In genomic region chr5:169581580-169582227, GRCh38 we compare ENCODE assay signal across 8 cellular contexts. TPM values are rescaled to one million over a fixed set of nuclear protein-coding genes. Genes with fewer than 3 reads are reported as not detected.
DNase-seq lines count a peak whose midpoint lies in the region; ATAC-seq, FAIRE-seq and TF ChIP-seq lines count a peak whose summit lies in the region.

No MANE protein-coding gene starts in this region.

- H3K79me2 ChIP-seq in trophoblast cell (ENCODE audit: control insufficient read depth, insufficient read depth, low read length, poor library complexity): peaks cover 10% of the 10 kb centered on the region

- H4K8ac ChIP-seq in trophoblast cell (ENCODE audit: low read depth, low read length): no peak overlapping the region

- intact Hi-C loops in CD14-positive monocyte (cut with micrococcal nuclease): loop anchor here (2.0 to 5.0 kb wide), 4 partner anchors 55 to 594 kb away; partner anchors contain the start of gene DOCK2 (in 2 of the 2)
- intact Hi-C loops in activated T-helper 1 cell treated with anti-CD3 and anti-CD28 coated beads, Interleukin-12 subunit alpha, Interleukin-12 subunit beta, Interleukin-2, Interleukin-4 antibody, amounts not matched to agents 30 ng/mL and 10 ng/mL and 1 ng/mL, durations not matched to agents 14 hours and 24 hours and 36 hours (cut with micrococcal nuclease): loop anchor here (1.0 to 10.0 kb wide), 11 partner anchors 134 to 1806 kb away; partner anchors contain the start of genes NPM1, RARS1 and SLIT3

- H3K27me3 Mint-ChIP-seq in CD14-positive monocyte (ENCODE audit: low read depth in 3 of 3): peaks cover 3 to 17% (median 7%) of the 10 kb centered on the region in 3 donors
- H3K27me3 Mint-ChIP-seq in activated T-helper 1 cell treated with anti-CD3 and anti-CD28 coated beads, Interleukin-12 subunit alpha, Interleukin-12 subunit beta, Interleukin-2, Interleukin-4 antibody, amounts not matched to agents 30 ng/mL and 10 ng/mL and 1 ng/mL, durations not matched to agents 14 hours and 24 hours and 36 hours (ENCODE audit: insufficient read depth): peaks cover 16% of the 10 kb centered on the region

- no peaks in the 10 kb centered on the region for H3K27me3 ChIP-seq in trophoblast cell (ENCODE audit: insufficient read depth, low read length)

- H2AK5ac ChIP-seq in trophoblast cell (ENCODE audit: low read length): no peak overlapping the region

- H3K4me1 Mint-ChIP-seq in CD14-positive monocyte: peaks cover 18% of the 10 kb centered on the region
- H3K4me1 Mint-ChIP-seq in activated T-helper 1 cell treated with anti-CD3 and anti-CD28 coated beads, Interleukin-12 subunit alpha, Interleukin-12 subunit beta, Interleukin-2, Interleukin-4 antibody, amounts not matched to agents 30 ng/mL and 10 ng/mL and 1 ng/mL, durations not matched to agents 14 hours and 24 hours and 36 hours (ENCODE audit: low read depth): peaks cover 33% of the 10 kb centered on the region

- no peaks in the 10 kb centered on the region for H3K9me3 Mint-ChIP-seq in CD14-positive monocyte
- H3K9me3 Mint-ChIP-seq in activated T-helper 1 cell treated with anti-CD3 and anti-CD28 coated beads, Interleukin-12 subunit alpha, Interleukin-12 subunit beta, Interleukin-2, Interleukin-4 antibody, amounts not matched to agents 30 ng/mL and 10 ng/mL and 1 ng/mL, durations not matched to agents 14 hours and 24 hours and 36 hours: no peaks in the 10 kb centered on the region

- H2AFZ ChIP-seq in trophoblast cell (ENCODE audit: insufficient read depth, low read length, poor library complexity): no peak overlapping the region

- H3K36me3 ChIP-seq in trophoblast cell (ENCODE audit: control insufficient read depth in 1 of 2, insufficient read depth in 2 of 2, low read length in 2 of 2): no peaks in the 10 kb centered on the region

- peaks cover 2 to 4% of the 10 kb centered on the region in 2 experiments for H3K4me1 ChIP-seq in trophoblast cell (ENCODE audit: control insufficient read depth in 1 of 2, insufficient read depth in 2 of 2, low read length in 2 of 2)

- no peak overlapping the region for H3K4me2 ChIP-seq in trophoblast cell (ENCODE audit: low read length)

- H3K14ac ChIP-seq in trophoblast cell (ENCODE audit: low read length): no peak overlapping the region

- H3K4ac ChIP-seq in trophoblast cell (ENCODE audit: low read depth, low read length): no peak overlapping the region

- H3K79me1 ChIP-seq in trophoblast cell (ENCODE audit: low read length): peaks cover 7% of the 10 kb centered on the region

- ATAC-seq in GM18907 (IDR thresholded peaks at IDR 0.05; ENCODE audit: unreplicated experiment) (peak; percentile 39), HG03439 (IDR thresholded peaks at IDR 0.05; ENCODE audit: unreplicated experiment) (peak; percentile 32)

- no peak overlapping the region for H2BK12ac ChIP-seq in trophoblast cell (ENCODE audit: low read length)

- FAIRE-seq in urothelium cell line (lab: Jason Lieb, UNC): no peak

- H3K27ac Mint-ChIP-seq in CD14-positive monocyte: no peak overlapping the region
- peak overlapping the region; percentile 10 for H3K27ac Mint-ChIP-seq in activated T-helper 1 cell treated with anti-CD3 and anti-CD28 coated beads, Interleukin-12 subunit alpha, Interleukin-12 subunit beta, Interleukin-2, Interleukin-4 antibody, amounts not matched to agents 30 ng/mL and 10 ng/mL and 1 ng/mL, durations not matched to agents 14 hours and 24 hours and 36 hours

- no peak overlapping the region for H2BK120ac ChIP-seq in trophoblast cell (ENCODE audit: insufficient read depth, low read length, poor library complexity)

- no peak overlapping the region for H3K18ac ChIP-seq in trophoblast cell (ENCODE audit: low read length)

- H2BK5ac ChIP-seq in trophoblast cell (ENCODE audit: low read depth, low read length, poor library complexity): no peak overlapping the region

- H3K23ac ChIP-seq in trophoblast cell (ENCODE audit: low read length): no peak overlapping the region

- H4K12ac ChIP-seq in trophoblast cell (ENCODE audit: low read depth, low read length): no peak overlapping the region

- WGBS in trophoblast cell (ENCODE audit: extremely low coverage, insufficient coverage, insufficient read length): no CpG with 5 or more reads among the region's 6 CpGs

- no peak overlapping the region for H4K91ac ChIP-seq in trophoblast cell (ENCODE audit: low read depth, low read length)

- no peaks in the 10 kb centered on the region for H3K36me3 Mint-ChIP-seq in CD14-positive monocyte
- H3K36me3 Mint-ChIP-seq in activated T-helper 1 cell treated with anti-CD3 and anti-CD28 coated beads, Interleukin-12 subunit alpha, Interleukin-12 subunit beta, Interleukin-2, Interleukin-4 antibody, amounts not matched to agents 30 ng/mL and 10 ng/mL and 1 ng/mL, durations not matched to agents 14 hours and 24 hours and 36 hours (ENCODE audit: low read depth): peaks cover 5% of the 10 kb centered on the region

- no peak overlapping the region for H3K27ac ChIP-seq in trophoblast cell (ENCODE audit: low read depth, low read length)

- H3K4me3 ChIP-seq in trophoblast cell (ENCODE audit: low read depth, low read length): no peak overlapping the region

- DNase-seq in CD14-positive monocyte (ENCODE audit: low spot score): peak; percentile 45
- peak; percentile 68 for DNase-seq in RPMI7951 (ENCODE audit: low read depth)
- DNase-seq in activated T-helper 1 cell treated with anti-CD3 and anti-CD28 coated beads, Interleukin-12 subunit alpha, Interleukin-12 subunit beta, Interleukin-2, Interleukin-4 antibody, amounts not matched to agents 30 ng/mL and 10 ng/mL and 1 ng/mL, durations not matched to agents 14 hours and 24 hours and 36 hours (ENCODE audit: low spot score): peak; percentile 31
- peak; percentile 52 for DNase-seq in foreskin melanocyte
- peak; percentile 62 to 85 for DNase-seq in trophoblast cell
- peak; percentile 57 for DNase-seq in urothelium cell line (ENCODE audit: low spot score)

- no peak overlapping the region for H3K9ac ChIP-seq in trophoblast cell (ENCODE audit: low read length)

- H3K4me3 Mint-ChIP-seq in CD14-positive monocyte: no peak overlapping the region
- H3K4me3 Mint-ChIP-seq in activated T-helper 1 cell treated with anti-CD3 and anti-CD28 coated beads, Interleukin-12 subunit alpha, Interleukin-12 subunit beta, Interleukin-2, Interleukin-4 antibody, amounts not matched to agents 30 ng/mL and 10 ng/mL and 1 ng/mL, durations not matched to agents 14 hours and 24 hours and 36 hours: no peak overlapping the region

- peak; percentile 81 for TF ChIP-seq CTCF in CD14-positive monocyte (IDR thresholded peaks at IDR 0.05)

- no peaks in the 10 kb centered on the region for H3K9me3 ChIP-seq in trophoblast cell (ENCODE audit: insufficient read depth, low read depth, low read length)

RNA-seq across cellular contexts. Expression of gene SPDL1, which starts 1.9 kb away (rescaled TPM):
- 1 to 10 TPM; 1.4 to 1.6 TPM for polyA plus RNA-seq in CD14-positive monocyte
- total RNA-seq in RPMI7951 (2014; rRNA removed; shearing (Covaris generic)): 87.6 and 114 TPM in 2 replicates
- total RNA-seq in activated T-helper 1 cell treated with anti-CD3 and anti-CD28 coated beads, Interleukin-12 subunit alpha, Interleukin-12 subunit beta, Interleukin-2, Interleukin-4 antibody, amounts not matched to agents 30 ng/mL and 10 ng/mL and 1 ng/mL, durations not matched to agents 14 hours and 24 hours and 36 hours: 34.1 and 41.0 TPM in 2 replicates
- 36.8 and 38.6 TPM in 2 replicates for polyA plus RNA-seq in trophoblast cell (2013)

RNA-seq across cellular contexts. Expression of gene DOCK2, which starts 55.4 kb away (rescaled TPM):
- 100 to 1,000 TPM in 1 of 2 donors, 10 to 100 TPM in 1; 57.5 to 115 TPM for polyA plus RNA-seq in CD14-positive monocyte
- 12.5 and 13.0 TPM in 2 replicates for total RNA-seq in RPMI7951 (2014; rRNA removed; shearing (Covaris generic))
- 214 and 216 TPM in 2 replicates for total RNA-seq in activated T-helper 1 cell treated with anti-CD3 and anti-CD28 coated beads, Interleukin-12 subunit alpha, Interleukin-12 subunit beta, Interleukin-2, Interleukin-4 antibody, amounts not matched to agents 30 ng/mL and 10 ng/mL and 1 ng/mL, durations not matched to agents 14 hours and 24 hours and 36 hours
- 0.07 and 0.08 TPM in 2 replicates for polyA plus RNA-seq in trophoblast cell (2013)

Comparison
In these comparisons a context has a peak if more than half of its experiments do, and no peak if none do; other contexts are left out.
1. RNA of gene DOCK2, which starts 55.4 kb away (total RNA-seq): 214 to 216 TPM in activated T-helper 1 cell treated with anti-CD3 and anti-CD28 coated beads, Interleukin-12 subunit alpha, Interleukin-12 subunit beta, Interleukin-2, Interleukin-4 antibody, amounts not matched to agents 30 ng/mL and 10 ng/mL and 1 ng/mL, durations not matched to agents 14 hours and 24 hours and 36 hours; 12.5 to 13.0 TPM in RPMI7951; every median in the first group is over 10 times any median in the second.
2. Peak in every context shown above with its lines, with median percentiles within 50 percentile points of each other: DNase-seq.